ENCODE assay signal across 15 cellular contexts in the genomic region with DNA sequence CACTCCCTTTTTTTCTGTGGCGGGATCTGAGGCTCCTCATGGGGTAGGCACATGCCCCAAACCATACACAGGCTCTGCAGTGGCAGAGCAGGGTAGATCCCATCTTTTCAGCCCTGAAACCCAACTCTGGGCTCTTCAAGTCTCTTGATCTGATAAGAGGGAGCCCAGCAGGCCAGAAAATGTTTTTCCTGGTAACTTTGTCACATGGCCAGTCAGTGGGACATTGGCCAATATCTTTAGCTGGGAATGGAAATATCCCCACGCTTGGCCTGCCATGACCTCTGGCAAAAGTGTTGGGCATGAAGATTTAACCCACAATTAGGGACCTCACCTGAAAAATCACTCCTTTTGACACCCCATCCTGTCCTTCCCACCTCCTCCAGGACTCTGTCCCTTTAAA. TPM values are rescaled to one million over a fixed set of nuclear protein-coding genes. Genes with fewer than 3 reads are reported as not detected.
DNase-seq lines count a peak whose midpoint lies in the region; ATAC-seq and TF ChIP-seq lines count a peak whose summit lies in the region.
"Had no signal": no experiment of that assay in that cellular context is flagged by ENCODE, and none has a peak within 500 bp of the region (broad histone marks: within the 10 kb centered on the region; RNA-seq: fewer than 3 reads in every experiment).

No MANE protein-coding gene starts in this region.

- H3K9me3 ChIP-seq in breast epithelium (no peaks in the 10 kb centered on the region), thyroid gland (no peaks in the 10 kb centered on the region)
- H3K9me3 ChIP-seq in CD8-positive, alpha-beta T cell (ENCODE audit: low read length): no peaks in the 10 kb centered on the region

- peaks cover 0 to 8% of the 10 kb centered on the region in 2 donors for H3K4me1 ChIP-seq in breast epithelium
- H3K4me1 ChIP-seq in thyroid gland: peaks cover 55 to 66% of the 10 kb centered on the region in 2 donors
- no peaks in the 10 kb centered on the region for H3K4me1 ChIP-seq in CD8-positive, alpha-beta T cell (ENCODE audit: insufficient read depth, low read length)

- no peaks in the 10 kb centered on the region for H3K36me3 Mint-ChIP-seq in MCF 10A (ENCODE audit: insufficient read depth, unreplicated experiment)
- no peaks in the 10 kb centered on the region for H3K36me3 Mint-ChIP-seq in CD8-positive, alpha-beta T cell

- in situ Hi-C loops in ACHN (cut with HindIII; ENCODE audit: low pct_ligation_motif_present, low pct_unique_long_range_greater_than_20kb, low sequenced_read_pairs): no loop called here

- 24 to 53% methylated on average over 2 of the region's 2 CpGs for WGBS in thyroid gland, 2 donors

- H3K27me3 Mint-ChIP-seq in MCF 10A (ENCODE audit: insufficient read depth, unreplicated experiment): no peaks in the 10 kb centered on the region
- peaks cover 2% of the 10 kb centered on the region for H3K27me3 Mint-ChIP-seq in CD8-positive, alpha-beta T cell (ENCODE audit: low read depth)

- POLR2A ChIA-PET in MCF 10A (lab: Yijun Ruan, JAX): no interaction called here
- POLR2A ChIA-PET in CD8-positive, alpha-beta T cell (lab: Charles Lee): no interaction called here

- ATAC-seq in CD8-positive, alpha-beta T cell: no peak

- H3K27ac ChIP-seq in breast epithelium: peak overlapping the region; percentile 19 to 35
- H3K27ac ChIP-seq in thyroid gland: peak overlapping the region; percentile 77 to 94 (median 93)
- no peak overlapping the region for H3K27ac ChIP-seq in CD8-positive, alpha-beta T cell (ENCODE audit: low read depth, low read length)
- H3K27ac ChIP-seq: HL-60 had no signal

- CTCF ChIA-PET in MCF 10A (lab: Yijun Ruan, JAX): interaction anchor here (0.6 to 1.5 kb wide), 2 partner anchors 18 to 686 kb away, joined by 3 to 4 read pairs; no protein-coding TSS in a partner anchor
- CTCF ChIA-PET in CD8-positive, alpha-beta T cell (lab: Charles Lee): no interaction called here

- no peaks in the 10 kb centered on the region for H3K4me1 Mint-ChIP-seq in MCF 10A (ENCODE audit: insufficient read depth, unreplicated experiment)
- no peaks in the 10 kb centered on the region for H3K4me1 Mint-ChIP-seq in CD8-positive, alpha-beta T cell (ENCODE audit: low read depth)

- H3K4me3 ChIP-seq in breast epithelium: no peak overlapping the region
- no peak overlapping the region for H3K4me3 ChIP-seq in thyroid gland (replicated peaks in 1 of 3)
- H3K4me3 ChIP-seq in CD8-positive, alpha-beta T cell (ENCODE audit: low read depth, low read length): no peak overlapping the region

- no peak overlapping the region for H3K27ac Mint-ChIP-seq in MCF 10A (ENCODE audit: low read depth, unreplicated experiment)
- H3K27ac Mint-ChIP-seq in CD8-positive, alpha-beta T cell: no peak overlapping the region

- TF ChIP-seq POLR2A in breast epithelium (IDR thresholded peaks at IDR 0.05): no peak
- TF ChIP-seq POLR2A in thyroid gland (IDR thresholded peaks at IDR 0.05): peak in 1 of 2 donors; percentile 59

- H3K36me3 ChIP-seq in breast epithelium (no peaks in the 10 kb centered on the region), thyroid gland (peaks cover 10 to 22% of the 10 kb centered on the region in 2 donors)
- no peaks in the 10 kb centered on the region for H3K36me3 ChIP-seq in CD8-positive, alpha-beta T cell (ENCODE audit: insufficient read depth, low read length)

- no peak for TF ChIP-seq CTCF in breast epithelium (IDR thresholded peaks at IDR 0.05)
- TF ChIP-seq CTCF in MCF 10A (IDR thresholded peaks at IDR 0.05; ENCODE audit: unreplicated experiment): no peak
- TF ChIP-seq CTCF in thyroid gland (IDR thresholded peaks at IDR 0.05): peak in 1 of 6 experiments; percentile 4
- TF ChIP-seq CTCF in CD8-positive, alpha-beta T cell (IDR thresholded peaks at IDR 0.05): no peak

- no peaks in the 10 kb centered on the region for H3K9me3 Mint-ChIP-seq in MCF 10A (ENCODE audit: unreplicated experiment)
- H3K9me3 Mint-ChIP-seq in CD8-positive, alpha-beta T cell: no peaks in the 10 kb centered on the region

- DNase-seq in breast epithelium (ENCODE audit: low spot score in 2 of 2) (no peak), MCF 10A (ENCODE audit: unreplicated experiment) (no peak), OCI-M1 (lab: John Stamatoyannopoulos, UW) (peak; percentile 20), islet precursor cell (peak; percentile 38), thyroid gland (peak; percentile 84 to 85), ACHN (no peak), NCI-H1417 treated with DMSO at 0.1 percent for 48 hours (lab: John Stamatoyannopoulos, UW) (no peak)
- no peak for DNase-seq in CD8-positive, alpha-beta T cell
- DNase-seq: Calu3, DND-41, GDM1, Karpas-422, NCI-H1417, NCI-H2081 treated with DMSO at 0.1 percent for 48 hours had no signal

- BruUV-seq in MCF 10A (replicated peaks; lab: Mats Ljungman, UMichigan): no TSS peak

- intact Hi-C loops in breast epithelium (cut with DNase I; ENCODE audit: low total_unique reads): loop anchor here (5.0 kb wide), 1 partner anchor 521 kb away; no protein-coding TSS in a partner anchor
- intact Hi-C loops in MCF 10A (cut with micrococcal nuclease): no loop called here
- intact Hi-C loops in thyroid gland (cut with DNase I): no loop called here
- intact Hi-C loops in CD8-positive, alpha-beta T cell (cut with DNase I, micrococcal nuclease): no loop called here

- H3K4me3 Mint-ChIP-seq in MCF 10A (ENCODE audit: unreplicated experiment): no peak overlapping the region
- H3K4me3 Mint-ChIP-seq in CD8-positive, alpha-beta T cell: no peak overlapping the region

- H3K27me3 ChIP-seq in breast epithelium: no peaks in the 10 kb centered on the region
- no peaks in the 10 kb centered on the region for H3K27me3 ChIP-seq in thyroid gland
- no peaks in the 10 kb centered on the region for H3K27me3 ChIP-seq in CD8-positive, alpha-beta T cell (ENCODE audit: insufficient read depth, low read length)

RNA-seq across cellular contexts. Expression of gene INPP5J, which starts 8.1 kb away (rescaled TPM):
- 10 to 100 TPM in 1 of 3 donors, 1 to 10 TPM in 1, not detected in 1; 7.5 to 15.2 TPM for total RNA-seq in breast epithelium
- 0.61 and 0.66 TPM in 2 replicates for total RNA-seq in MCF 10A (2022)
- 100 to 1,000 TPM; 180 to 665 (median 442) TPM for total RNA-seq in thyroid gland
- total RNA-seq in CD8-positive, alpha-beta T cell: under 1 TPM; 0.11 to 0.14 TPM

RNA-seq across cellular contexts. Expression of gene PLA2G3, which starts 9.4 kb away (rescaled TPM):
- not detected for total RNA-seq in breast epithelium
- total RNA-seq in MCF 10A (2022): not detected in 2 replicates
- total RNA-seq in thyroid gland: 1 to 10 TPM in 1 of 4 donors, under 1 TPM in 2, not detected in 1; 0.22 to 1.9 (median 0.83) TPM
- total RNA-seq in CD8-positive, alpha-beta T cell: not detected
- total RNA-seq: Calu3 had no signal

RNA-seq across cellular contexts. Expression of gene SELENOM, which starts 23.5 kb away (rescaled TPM):
- total RNA-seq in breast epithelium (100 to 1,000 TPM; 297 to 485 (median 411) TPM), MCF 10A (2022) (44.9 and 88.7 TPM in 2 replicates), thyroid gland (100 to 1,000 TPM; 208 to 501 (median 314) TPM)
- 10 to 100 TPM; 55.6 to 62.2 TPM for total RNA-seq in CD8-positive, alpha-beta T cell
- total RNA-seq: Calu3 had no signal

RNA-seq across cellular contexts. Expression of gene RNF185, which starts 29.1 kb away (rescaled TPM):
- total RNA-seq in breast epithelium (10 to 100 TPM; 32.8 to 42.6 (median 38.3) TPM), MCF 10A (2022) (34.6 and 44.8 TPM in 2 replicates), thyroid gland (10 to 100 TPM; 56.0 to 63.1 (median 58.1) TPM)
- total RNA-seq in CD8-positive, alpha-beta T cell: 1 to 10 TPM; 6.1 to 8.1 TPM

RNA-seq across cellular contexts. Expression of gene SMTN, which starts 49.8 kb away (rescaled TPM):
- 10 to 100 TPM; 13.9 to 54.1 (median 41.6) TPM for total RNA-seq in breast epithelium
- total RNA-seq in MCF 10A (2022): 69.5 and 80.2 TPM in 2 replicates
- total RNA-seq in thyroid gland: 10 to 100 TPM; 46.2 to 60.3 (median 54.2) TPM
- 1 to 10 TPM; 4.0 to 4.9 TPM for total RNA-seq in CD8-positive, alpha-beta T cell

Comparison
In these comparisons a context has a peak if more than half of its experiments do, and no peak if none do; other contexts are left out.
1. DNase-seq: peak in OCI-M1 (single experiment), islet precursor cell (single experiment) and thyroid gland (2 of 2); none in breast epithelium (0 of 2), MCF 10A (single experiment), CD8-positive, alpha-beta T cell (0 of 7), ACHN (single experiment) and NCI-H1417 treated with DMSO at 0.1 percent for 48 hours (single experiment).
2. RNA of gene INPP5J, which starts 8.1 kb away (total RNA-seq): 180 to 665 TPM in thyroid gland; 7.5 to 15.2 TPM in breast epithelium, 0.61 to 0.66 TPM in MCF 10A and 0.11 to 0.14 TPM in CD8-positive, alpha-beta T cell; every median in the first group is over 10 times any median in the second.